8 cellular contexts compared by ENCODE assay signal in genomic region chr10:15860692-15861201, GRCh38. TPM values are rescaled to one million over a fixed set of nuclear protein-coding genes. Genes with fewer than 3 reads are reported as not detected.
A peak's percentile ranks its signal among the peaks of the same experiment; 100 is the strongest.
DNase-seq lines count a peak whose midpoint lies in the region; ATAC-seq, FAIRE-seq and TF ChIP-seq lines count a peak whose summit lies in the region.

No MANE protein-coding gene starts in this region.

- H3K27ac ChIP-seq in kidney (ENCODE audit: low read depth in 2 of 2, low read length in 2 of 2) (peak overlapping the region; percentile 13 to 59), suprapubic skin (peak overlapping the region; percentile 77)

- H3K9ac ChIP-seq in kidney (ENCODE audit: low read length in 2 of 2), result peak overlapping the region; percentile 80 to 88

- H3K9me3 Mint-ChIP-seq in T-helper 1 cell treated with Interleukin-12 subunit alpha and Interleukin-12 subunit beta and Interleukin-4 antibody, amounts not matched to agents 30 μg/mL and 1 μg/mL, for 36 hours, result peaks cover 4% of the 10 kb centered on the region
- no peaks in the 10 kb centered on the region for H3K9me3 Mint-ChIP-seq in activated naive CD8-positive, alpha-beta T cell treated with anti-CD3 and anti-CD28 coated beads, Interleukin-2, amount 10 ng/mL, durations not matched to agents 7 days and 5 days

- POLR2A ChIA-PET in activated naive CD8-positive, alpha-beta T cell treated with anti-CD3 and anti-CD28 coated beads, Interleukin-2, amount 10 ng/mL, durations not matched to agents 7 days and 5 days (lab: Charles Lee), result interaction anchor here (1.0 kb wide), 1 partner anchor 577 kb away, joined by 5 read pairs; no protein-coding TSS in a partner anchor

- no peak for DNase-seq in T-helper 1 cell
- DNase-seq in activated naive CD8-positive, alpha-beta T cell treated with anti-CD3 and anti-CD28 coated beads, Interleukin-2, amount 10 ng/mL, durations not matched to agents 7 days and 5 days, result no peak
- no peak for DNase-seq in kidney
- no peak for DNase-seq in suprapubic skin (ENCODE audit: low spot score in 2 of 2)
- DNase-seq in SK-N-DZ (ENCODE audit: low spot score), result no peak
- DNase-seq in NCI-H526 treated with DMSO at 0.1 percent for 48 hours (lab: John Stamatoyannopoulos, UW), result no peak

- peak overlapping the region; percentile 90 to 95 for H3K4me3 ChIP-seq in kidney (ENCODE audit: low read length in 2 of 2)
- peak overlapping the region; percentile 97 for H3K4me3 ChIP-seq in suprapubic skin

- intact Hi-C loops in kidney (cut with DNase I), result no loop called here

- H3K4me3 Mint-ChIP-seq in T-helper 1 cell treated with Interleukin-12 subunit alpha and Interleukin-12 subunit beta and Interleukin-4 antibody, amounts not matched to agents 30 μg/mL and 1 μg/mL, for 36 hours, result peak overlapping the region; percentile 99
- H3K4me3 Mint-ChIP-seq in activated naive CD8-positive, alpha-beta T cell treated with anti-CD3 and anti-CD28 coated beads, Interleukin-2, amount 10 ng/mL, durations not matched to agents 7 days and 5 days, result peak overlapping the region; percentile 98

- no peaks in the 10 kb centered on the region for H3K9me3 ChIP-seq in kidney (ENCODE audit: control insufficient read depth in 1 of 2, low read length in 2 of 2)
- H3K9me3 ChIP-seq in suprapubic skin, result no peaks in the 10 kb centered on the region

- peaks cover 35% of the 10 kb centered on the region for H3K4me1 Mint-ChIP-seq in T-helper 1 cell treated with Interleukin-12 subunit alpha and Interleukin-12 subunit beta and Interleukin-4 antibody, amounts not matched to agents 30 μg/mL and 1 μg/mL, for 36 hours (ENCODE audit: low read depth)
- peaks cover 22% of the 10 kb centered on the region for H3K4me1 Mint-ChIP-seq in activated naive CD8-positive, alpha-beta T cell treated with anti-CD3 and anti-CD28 coated beads, Interleukin-2, amount 10 ng/mL, durations not matched to agents 7 days and 5 days

- no peak for TF ChIP-seq POLR2A in suprapubic skin (IDR thresholded peaks at IDR 0.05)

- peaks cover 16% of the 10 kb centered on the region for H3K36me3 Mint-ChIP-seq in T-helper 1 cell treated with Interleukin-12 subunit alpha and Interleukin-12 subunit beta and Interleukin-4 antibody, amounts not matched to agents 30 μg/mL and 1 μg/mL, for 36 hours (ENCODE audit: low read depth)
- peaks cover 10% of the 10 kb centered on the region for H3K36me3 Mint-ChIP-seq in activated naive CD8-positive, alpha-beta T cell treated with anti-CD3 and anti-CD28 coated beads, Interleukin-2, amount 10 ng/mL, durations not matched to agents 7 days and 5 days

- H3K36me3 ChIP-seq in kidney (ENCODE audit: control insufficient read depth in 1 of 2, insufficient read depth in 2 of 2, low read length in 2 of 2), result no peaks in the 10 kb centered on the region
- H3K36me3 ChIP-seq in suprapubic skin, result no peaks in the 10 kb centered on the region

- peak overlapping the region; percentile 94 for H3K27ac Mint-ChIP-seq in T-helper 1 cell treated with Interleukin-12 subunit alpha and Interleukin-12 subunit beta and Interleukin-4 antibody, amounts not matched to agents 30 μg/mL and 1 μg/mL, for 36 hours
- peak overlapping the region; percentile 95 for H3K27ac Mint-ChIP-seq in activated naive CD8-positive, alpha-beta T cell treated with anti-CD3 and anti-CD28 coated beads, Interleukin-2, amount 10 ng/mL, durations not matched to agents 7 days and 5 days

- TF ChIP-seq EP300 in suprapubic skin (IDR thresholded peaks at IDR 0.05), result no peak

- FAIRE-seq in kidney (lab: Jason Lieb, UNC), result no peak

- peaks cover 25% of the 10 kb centered on the region for H3K27me3 Mint-ChIP-seq in T-helper 1 cell treated with Interleukin-12 subunit alpha and Interleukin-12 subunit beta and Interleukin-4 antibody, amounts not matched to agents 30 μg/mL and 1 μg/mL, for 36 hours (ENCODE audit: low read depth)
- peaks cover 22% of the 10 kb centered on the region for H3K27me3 Mint-ChIP-seq in activated naive CD8-positive, alpha-beta T cell treated with anti-CD3 and anti-CD28 coated beads, Interleukin-2, amount 10 ng/mL, durations not matched to agents 7 days and 5 days

- no peak for ATAC-seq in activated naive CD8-positive, alpha-beta T cell treated with anti-CD3 and anti-CD28 coated beads, Interleukin-2, amount 10 ng/mL, durations not matched to agents 7 days and 5 days (ENCODE audit: low read depth)
- ATAC-seq in GM21717 (IDR thresholded peaks at IDR 0.05; ENCODE audit: unreplicated experiment), result no peak

- no peak for TF ChIP-seq CTCF in kidney (IDR thresholded peaks at IDR 0.05; ENCODE audit: borderline replicate concordance, extremely low read depth, insufficient read depth)
- TF ChIP-seq CTCF in suprapubic skin (IDR thresholded peaks at IDR 0.05), result no peak

- H3K4me1 ChIP-seq in kidney (ENCODE audit: control insufficient read depth in 1 of 2, insufficient read depth in 1 of 2, low read depth in 1 of 2, low read length in 2 of 2) (peaks cover 2 to 4% of the 10 kb centered on the region in 2 donors), suprapubic skin (peaks cover 44% of the 10 kb centered on the region)

- WGBS in suprapubic skin, result 43% methylated on average over 8 of the region's 8 CpGs

- H3K27me3 ChIP-seq in suprapubic skin, result peaks cover 39% of the 10 kb centered on the region

RNA-seq across cellular contexts. Expression of gene MINDY3, which starts 0.4 kb away (rescaled TPM):
- 10 to 100 TPM; 23.3 to 26.3 TPM for total RNA-seq in activated naive CD8-positive, alpha-beta T cell treated with anti-CD3 and anti-CD28 coated beads, Interleukin-2, amount 10 ng/mL, durations not matched to agents 7 days and 5 days
- total RNA-seq in kidney, result 31.5 TPM
- polyA plus RNA-seq in kidney (ENCODE audit: insufficient read depth, low read depth, low replicate concordance), result 22.2 TPM
- 10 to 100 TPM; 18.9 to 37.8 (median 24.9) TPM for total RNA-seq in suprapubic skin
- polyA plus RNA-seq in SK-N-DZ (2014; cell fraction: cytosol; rRNA removed), result 28.8 and 37.4 TPM in 2 replicates
- polyA plus RNA-seq in SK-N-DZ (2014; cell fraction: nucleus; rRNA removed), result 40.6 and 45.2 TPM in 2 replicates
